8 cellular contexts compared by ENCODE assay signal in the genomic region with DNA sequence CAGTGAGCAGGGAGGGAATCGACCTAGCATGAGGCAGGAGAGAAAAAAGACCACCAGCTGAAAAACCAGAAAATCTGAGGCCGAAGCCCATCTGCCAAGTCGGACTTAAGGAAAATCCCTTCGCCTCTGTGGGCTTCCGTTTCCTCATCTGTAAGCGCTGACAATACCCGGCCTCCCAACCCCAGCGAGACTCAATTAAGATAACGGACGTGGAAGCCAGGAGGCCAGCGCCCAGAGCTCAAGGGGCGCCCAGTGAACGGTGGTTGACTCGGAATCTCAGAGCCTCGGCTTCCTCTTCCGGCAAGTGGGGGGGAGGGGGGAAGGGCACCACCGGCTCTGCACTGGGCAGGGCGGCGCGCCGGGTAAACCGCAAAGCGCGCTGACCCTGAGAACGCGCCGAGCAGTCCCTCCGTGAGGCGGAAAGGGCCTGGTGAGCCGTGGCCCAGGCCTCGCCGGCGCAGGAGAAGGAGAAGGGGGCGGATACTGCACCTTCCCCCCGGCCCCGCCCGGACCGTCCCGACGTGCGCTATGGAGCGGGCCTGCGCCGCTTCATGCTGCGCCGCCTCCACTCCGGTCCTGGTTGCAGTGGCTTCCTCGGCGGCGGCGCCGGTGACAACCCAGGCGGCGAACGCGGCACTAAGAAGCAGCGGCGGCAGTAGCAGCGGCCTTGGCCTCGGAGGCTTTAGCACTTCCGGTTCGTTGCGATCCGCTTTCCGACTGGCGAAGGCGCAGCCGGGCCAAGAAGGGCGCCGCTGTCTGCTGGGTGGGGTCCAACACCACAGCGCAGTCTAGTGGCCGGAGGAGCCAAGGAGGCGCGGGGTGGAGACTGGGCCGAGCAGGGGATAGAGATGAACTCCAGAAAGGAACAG. TPM values are rescaled to one million over a fixed set of nuclear protein-coding genes. Genes with fewer than 3 reads are reported as not detected.
DNase-seq lines count a peak whose midpoint lies in the region; ATAC-seq and TF ChIP-seq lines count a peak whose summit lies in the region.

A gene (minus strand): TSS at position 693 of the 869 bp plus-strand sequence. CDS start 5,136 bp downstream, outside the sequence.

- peak within 1 kb of the TSS; percentile 88 to 92 for H3K4me3 ChIP-seq in right atrium auricular region
- peak within 1 kb of the TSS; percentile 89 to 99 for H3K4me3 ChIP-seq in vagina

- H3K36me3 ChIP-seq in right atrium auricular region: peaks cover 5% of the 10 kb centered on the region
- no peaks in the 10 kb centered on the region for H3K36me3 ChIP-seq in vagina

- H3K27me3 Mint-ChIP-seq in T-helper 17 cell: no peaks in the 10 kb centered on the region

- peaks cover 18% of the 10 kb centered on the region for H3K4me1 Mint-ChIP-seq in T-helper 17 cell

- intact Hi-C loops in vagina (cut with DNase I): no loop called here

- peak; percentile 99 for TF ChIP-seq CTCF in GM13976 (IDR thresholded peaks at IDR 0.05; ENCODE audit: borderline replicate concordance, control extremely low read depth, extremely low read depth, insufficient read depth, missing control alignments)
- TF ChIP-seq CTCF in right atrium auricular region (IDR thresholded peaks at IDR 0.05): peak; percentile 82 to 92
- peak; percentile 62 to 71 (median 64) for TF ChIP-seq CTCF in vagina (IDR thresholded peaks at IDR 0.05)

- peak within 1 kb of the TSS; percentile 94 for H3K27ac Mint-ChIP-seq in T-helper 17 cell

- H3K4me3 Mint-ChIP-seq in T-helper 17 cell: peak within 1 kb of the TSS; percentile 98

- in situ Hi-C loops in GM13976 (cut with MboI; ENCODE audit: low sequenced_read_pairs, unreplicated experiment): no loop called here

- H3K27me3 ChIP-seq in right atrium auricular region (no peaks in the 10 kb centered on the region), vagina (no peaks in the 10 kb centered on the region)

- TF ChIP-seq POLR2A in vagina (IDR thresholded peaks at IDR 0.05): peak in 1 of 2 donors; percentile 13

- ATAC-seq in HG02884 (IDR thresholded peaks at IDR 0.05; ENCODE audit: unreplicated experiment) (peak; percentile 81), T-helper 17 cell (peak; percentile 96)

- H3K4me1 ChIP-seq in right atrium auricular region: peaks cover 0 to 44% of the 10 kb centered on the region in 2 donors
- H3K4me1 ChIP-seq in vagina: peaks cover 41% of the 10 kb centered on the region

- peaks cover 3% of the 10 kb centered on the region for H3K36me3 Mint-ChIP-seq in T-helper 17 cell (ENCODE audit: low read depth)

- peak within 1 kb of the TSS; percentile 75 for H3K27ac ChIP-seq in angular gyrus (ENCODE audit: low read depth, low read length)
- peak within 1 kb of the TSS; percentile 80 to 86 for H3K27ac ChIP-seq in right atrium auricular region
- H3K27ac ChIP-seq in vagina: peak within 1 kb of the TSS; percentile 86

- DNase-seq in GM13976 (ENCODE audit: low spot score) (peak; percentile 94), NCI-H1694 (lab: John Stamatoyannopoulos, UW) (peak; percentile 69), T-helper 17 cell (peak; percentile 87 to 92 (median 87)), right atrium auricular region (ENCODE audit: low spot score) (peak; percentile 87), pulmonary artery endothelial cell (ENCODE audit: low read depth, low spot score) (peak; percentile 77), vagina (ENCODE audit: extremely low spot score in 2 of 2) (peak in 1 of 2 donors; percentile 92)

- H3K9me3 ChIP-seq in T-helper 17 cell (ENCODE audit: control insufficient read depth, low read length, poor library complexity, severe bottlenecking) (no peaks in the 10 kb centered on the region), right atrium auricular region (no peaks in the 10 kb centered on the region), vagina (no peaks in the 10 kb centered on the region)

RNA-seq across cellular contexts. Expression of the gene that starts here (rescaled TPM):
- total RNA-seq in T-helper 17 cell (10 to 100 TPM; 37.9 to 42.9 TPM), right atrium auricular region (10 to 100 TPM; 22.2 to 28.8 TPM), pulmonary artery endothelial cell (53.8 and 62.8 TPM in 2 replicates), vagina (28.2 TPM)
